18 cellular contexts compared by ENCODE assay signal in the genomic region with DNA sequence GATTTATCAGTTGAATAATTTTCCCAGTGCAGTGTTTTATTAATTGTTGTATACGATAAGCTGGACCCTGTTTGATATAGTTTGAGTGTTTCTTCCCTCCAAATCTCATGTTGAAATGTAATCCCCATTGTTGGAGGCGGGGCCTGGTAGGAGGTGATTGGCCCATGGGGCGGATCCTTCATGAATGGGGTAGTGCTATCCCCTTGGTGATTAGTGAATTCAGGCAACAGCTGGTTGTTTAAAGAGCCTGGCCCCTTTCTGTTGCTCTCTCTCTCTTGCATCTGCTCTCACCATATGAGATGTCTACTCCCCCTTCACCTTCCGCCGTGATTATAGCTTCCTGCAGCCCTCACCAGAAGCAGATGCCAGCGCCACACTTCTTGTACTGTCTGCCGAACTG. TPM values are rescaled to one million over a fixed set of nuclear protein-coding genes. Genes with fewer than 3 reads are reported as not detected.
DNase-seq lines count a peak whose midpoint lies in the region; ATAC-seq lines count a peak whose summit lies in the region.
"Had no signal": no experiment of that assay in that cellular context is flagged by ENCODE, and none has a peak within 500 bp of the region (broad histone marks: within the 10 kb centered on the region; RNA-seq: fewer than 3 reads in every experiment).

No MANE protein-coding gene starts in this region.

- ATAC-seq in activated CD4-positive, CD25-positive, alpha-beta regulatory T cell treated with anti-CD3 and anti-CD28 coated beads, Interleukin-2, amount 50 U/mL, for 24 hours = no peak
- ATAC-seq in HG03139 (IDR thresholded peaks at IDR 0.05; ENCODE audit: unreplicated experiment) = no peak
- ATAC-seq: K562 had no signal

- DNase-seq in NCI-H1105 treated with DMSO at 0.1 percent for 48 hours (lab: John Stamatoyannopoulos, UW) = peak; percentile 8
- DNase-seq in NCI-H1105 (lab: John Stamatoyannopoulos, UW) = no peak
- peak; percentile 10 for DNase-seq in H7
- DNase-seq in NCI-H69 (lab: John Stamatoyannopoulos, UW) = peak; percentile 21
- peak; percentile 19 for DNase-seq in iPS-NIHi11 (ENCODE audit: low spot score)
- DNase-seq in head of caudate nucleus = no peak
- DNase-seq: COR-L47, DMS53, HFFc6, NCI-H1417 treated with DMSO at 0.1 percent for 48 hours, NCI-H187 treated with DMSO at 0.1 percent for 48 hours, SHP77 had no signal

- no peak overlapping the region for H3K4me3 ChIP-seq in H7 (ENCODE audit: insufficient read depth, low read depth, low read length)
- H3K4me3 ChIP-seq: K562 had no signal

- intact Hi-C loops in head of caudate nucleus (cut with DNase I) = no loop called here

- no peaks in the 10 kb centered on the region for H3K27me3 ChIP-seq in H7 (ENCODE audit: control insufficient read depth, insufficient read depth, low read length)

- no peaks in the 10 kb centered on the region for H3K36me3 ChIP-seq in H7 (replicated peaks; ENCODE audit: control insufficient read depth, insufficient read depth, low read length)

RNA-seq across cellular contexts. Expression of gene OR5A1, which starts 1.5 kb away (rescaled TPM):
- total RNA-seq in H7 (2014; rRNA removed; shearing (Covaris generic)) = not detected in 2 replicates
- total RNA-seq: H4, HFFc6, K562, NCI-H460, RPMI7951 had no signal

RNA-seq across cellular contexts. Expression of gene OR5A2, which starts 11.6 kb away (rescaled TPM):
- total RNA-seq in H7 (2014; rRNA removed; shearing (Covaris generic)) = not detected in 2 replicates
- total RNA-seq: H4, HFFc6, K562, NCI-H460, RPMI7951 had no signal

RNA-seq across cellular contexts. Expression of gene OR4D6, which starts 19.0 kb away (rescaled TPM):
- not detected in 2 replicates for total RNA-seq in H7 (2014; rRNA removed; shearing (Covaris generic))
- total RNA-seq: H4, HFFc6, K562, NCI-H460, RPMI7951 had no signal

RNA-seq across cellular contexts. Expression of gene OR4D10, which starts 35.3 kb away (rescaled TPM):
- total RNA-seq in H7 (2014; rRNA removed; shearing (Covaris generic)) = not detected in 2 replicates
- total RNA-seq: H4, HFFc6, K562, NCI-H460, RPMI7951 had no signal

Comparison
In these comparisons a context has a peak if more than half of its experiments do, and no peak if none do; other contexts are left out.
1. DNase-seq: peak in NCI-H1105 treated with DMSO at 0.1 percent for 48 hours (single experiment), H7 (single experiment), NCI-H69 (single experiment) and iPS-NIHi11 (single experiment); none in NCI-H1105 (single experiment) and head of caudate nucleus (0 of 42).